Comparison of ENCODE assay signal across 8 cellular contexts in the genomic region with DNA sequence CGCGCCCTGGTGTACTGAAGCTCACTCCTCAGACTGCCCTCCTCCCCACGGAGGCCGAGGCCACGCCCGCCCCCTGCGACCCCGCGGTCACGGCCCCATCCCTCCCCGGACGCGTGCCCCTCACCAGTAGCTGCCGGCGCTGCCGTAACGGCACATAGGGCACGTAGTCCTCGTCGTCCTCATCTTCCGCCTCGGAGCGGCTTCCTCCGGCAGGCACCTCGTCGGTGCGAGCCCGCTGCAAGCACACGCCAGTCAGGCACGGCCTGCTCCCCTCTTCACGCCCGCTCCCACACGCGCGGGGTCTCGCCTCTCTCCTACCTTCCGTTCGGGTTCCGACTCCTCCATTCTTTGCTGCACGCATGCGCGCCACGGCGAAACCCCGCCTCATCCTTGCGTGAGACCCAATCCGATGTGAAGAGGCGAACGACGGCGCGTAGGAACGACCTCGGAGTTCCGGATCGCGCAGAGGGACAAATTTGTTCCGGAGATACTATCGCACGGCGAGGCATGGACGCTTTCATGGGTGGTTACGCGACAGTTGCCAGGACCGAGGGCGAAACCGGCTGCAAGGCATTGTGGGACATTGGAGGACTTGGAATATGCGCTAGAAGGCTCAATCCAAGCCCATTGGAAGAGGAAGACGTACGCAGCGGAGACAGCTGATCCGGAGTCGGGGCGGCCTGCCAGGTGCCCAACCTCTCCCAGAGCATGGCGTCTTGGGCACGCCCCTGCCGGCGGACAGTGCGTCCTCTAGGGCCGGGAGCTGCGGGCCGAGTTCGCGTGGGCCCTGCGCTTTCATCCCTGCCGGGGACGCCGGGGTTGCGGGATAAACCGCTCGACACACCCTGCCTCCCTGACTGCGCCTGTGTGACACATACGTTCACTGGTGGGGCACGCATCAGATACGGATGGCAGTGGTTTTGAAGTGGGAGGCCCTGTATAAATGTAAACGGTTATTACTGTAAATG. TPM values are rescaled to one million over a fixed set of nuclear protein-coding genes. Genes with fewer than 3 reads are reported as not detected.
A peak's percentile ranks its signal among the peaks of the same experiment; 100 is the strongest.
DNase-seq lines count a peak whose midpoint lies in the region; ATAC-seq and TF ChIP-seq lines count a peak whose summit lies in the region.

A gene (minus strand): TSS at position 361 of the 968 bp plus-strand sequence. CDS start 16 bp downstream, at position 345.

- H3K9me3 Mint-ChIP-seq in immature natural killer cell = no peaks in the 10 kb centered on the region

- peak within 1 kb of the TSS; percentile 95 to 99 (median 99) for H3K4me3 Mint-ChIP-seq in immature natural killer cell

- peaks cover 1 to 8% (median 3%) of the 10 kb centered on the region in 3 donors for H3K27me3 Mint-ChIP-seq in immature natural killer cell (ENCODE audit: low read depth in 3 of 3)

- peaks cover 0 to 11% (median 8%) of the 10 kb centered on the region in 3 donors for H3K36me3 Mint-ChIP-seq in immature natural killer cell

- H3K4me3 ChIP-seq in AG09309 (ENCODE audit: control insufficient read depth, low read depth, low read length) = peak within 1 kb of the TSS; percentile 70

- peak; percentile 21 for TF ChIP-seq CTCF in AG09309 (IDR thresholded peaks at IDR 0.05; ENCODE audit: control insufficient read depth, insufficient read depth, low read depth, low read length, missing control alignments)

- DNase-seq in AG09309 (ENCODE audit: low read depth) (peak; percentile 98), NCI-H345 treated with DMSO at 0.1 percent for 48 hours (lab: John Stamatoyannopoulos, UW; ENCODE audit: unreplicated experiment) (peak; percentile 96), immature natural killer cell (peak; percentile 94 to 96 (median 95)), smooth muscle cell of the brain vasculature (ENCODE audit: low read depth, low spot score) (peak; percentile 98)
- DNase-seq in activated CD4-positive, CD25-positive, alpha-beta regulatory T cell (lab: John Stamatoyannopoulos, UW) = peak; percentile 85 to 89 (median 87)
- DNase-seq in central memory CD4-positive, alpha-beta T cell = peak; percentile 95

- peak; percentile 78 for ATAC-seq in GM18909 (IDR thresholded peaks at IDR 0.05; ENCODE audit: poor library complexity, unreplicated experiment)
- peak; percentile 82 for ATAC-seq in HG03175 (IDR thresholded peaks at IDR 0.05; ENCODE audit: unreplicated experiment)

- H3K27ac Mint-ChIP-seq in immature natural killer cell = peak within 1 kb of the TSS; percentile 86 to 96 (median 93)

- H3K4me1 Mint-ChIP-seq in immature natural killer cell = peaks cover 44 to 61% of the 10 kb centered on the region in 2 donors

RNA-seq across cellular contexts. Expression of the gene that starts here (rescaled TPM):
- 10 to 100 TPM; 20.0 to 62.6 (median 46.4) TPM for polyA plus RNA-seq in immature natural killer cell

Comparison
In these comparisons a context has a peak if more than half of its experiments do, and no peak if none do; other contexts are left out.
1. Peak in every context shown above with its lines: DNase-seq, ATAC-seq and H3K4me3 ChIP-seq.